Comparison of ENCODE assay signal across 14 cellular contexts in genomic region chr10:2145486-2145885, GRCh38.
A peak's percentile ranks its signal among the peaks of the same experiment; 100 is the strongest.
DNase-seq lines count a peak whose midpoint lies in the region; ATAC-seq and TF ChIP-seq lines count a peak whose summit lies in the region.
"Had no signal": no experiment of that assay in that cellular context is flagged by ENCODE, and none has a peak within 500 bp of the region (broad histone marks: within the 10 kb centered on the region; RNA-seq: fewer than 3 reads in every experiment).

No MANE protein-coding gene starts in this region.

- H3K27me3 ChIP-seq in trophoblast cell (ENCODE audit: insufficient read depth, low read length) = no peaks in the 10 kb centered on the region
- H3K27me3 ChIP-seq in right lobe of liver = no peaks in the 10 kb centered on the region

- H3K18ac ChIP-seq in trophoblast cell (ENCODE audit: low read length) = no peak overlapping the region

- H2BK5ac ChIP-seq in trophoblast cell (ENCODE audit: low read depth, low read length, poor library complexity) = no peak overlapping the region

- H4K8ac ChIP-seq in trophoblast cell (ENCODE audit: low read depth, low read length) = no peak overlapping the region

- H3K79me2 ChIP-seq in trophoblast cell (ENCODE audit: control insufficient read depth, insufficient read depth, low read length, poor library complexity) = no peaks in the 10 kb centered on the region

- no peak overlapping the region for H4K91ac ChIP-seq in trophoblast cell (ENCODE audit: low read depth, low read length)

- H2BK120ac ChIP-seq in trophoblast cell (ENCODE audit: insufficient read depth, low read length, poor library complexity) = no peak overlapping the region

- H2AK5ac ChIP-seq in trophoblast cell (ENCODE audit: low read length) = no peak overlapping the region

- H2AFZ ChIP-seq in trophoblast cell (ENCODE audit: insufficient read depth, low read length, poor library complexity) = no peak overlapping the region
- H2AFZ ChIP-seq: GM23248 had no signal

- intact Hi-C loops in right lobe of liver (cut with DNase I) = no loop called here

- no peak for ATAC-seq in HG03442 (IDR thresholded peaks at IDR 0.05; ENCODE audit: unreplicated experiment)
- no peak for ATAC-seq in right lobe of liver
- no peak for ATAC-seq in HG03378 (IDR thresholded peaks at IDR 0.05; ENCODE audit: unreplicated experiment)

- no peak overlapping the region for H4K12ac ChIP-seq in trophoblast cell (ENCODE audit: low read depth, low read length)

- no peak for TF ChIP-seq CTCF in right lobe of liver (IDR thresholded peaks at IDR 0.05)

- peaks cover 0 to 2% of the 10 kb centered on the region in 2 experiments for H3K4me1 ChIP-seq in trophoblast cell (ENCODE audit: control insufficient read depth in 1 of 2, insufficient read depth in 2 of 2, low read length in 2 of 2)
- H3K4me1 ChIP-seq in right lobe of liver = no peaks in the 10 kb centered on the region
- H3K4me1 ChIP-seq: Caco-2 had no signal

- TF ChIP-seq POLR2A in right lobe of liver (IDR thresholded peaks at IDR 0.05) = no peak

- H3K9ac ChIP-seq in trophoblast cell (ENCODE audit: low read length) = peak overlapping the region; percentile 52
- H3K9ac ChIP-seq: GM23248 had no signal

- no peak overlapping the region for H3K27ac ChIP-seq in trophoblast cell (ENCODE audit: low read depth, low read length)
- no peak overlapping the region for H3K27ac ChIP-seq in right lobe of liver
- H3K27ac ChIP-seq: GM23248 had no signal

- no peak overlapping the region for H2BK12ac ChIP-seq in trophoblast cell (ENCODE audit: low read length)

- H3K36me3 ChIP-seq in trophoblast cell (ENCODE audit: control insufficient read depth in 1 of 2, insufficient read depth in 2 of 2, low read length in 2 of 2) = no peaks in the 10 kb centered on the region
- H3K36me3 ChIP-seq in right lobe of liver = no peaks in the 10 kb centered on the region

- H3K4ac ChIP-seq in trophoblast cell (ENCODE audit: low read depth, low read length) = no peak overlapping the region

- no CpG with 5 or more reads among the region's 7 CpGs for WGBS in trophoblast cell (ENCODE audit: extremely low coverage, insufficient coverage, insufficient read length)
- WGBS in right lobe of liver (ENCODE audit: insufficient coverage, low coverage, low lambda C conversion rate, missing lambda C conversion rate) = 36% methylated on average over 7 of the region's 7 CpGs

- no peaks in the 10 kb centered on the region for H3K9me3 ChIP-seq in trophoblast cell (ENCODE audit: insufficient read depth, low read depth, low read length)
- H3K9me3 ChIP-seq in right lobe of liver = no peaks in the 10 kb centered on the region
- H3K9me3 ChIP-seq: Caco-2 had no signal

- no peaks in the 10 kb centered on the region for H3K79me1 ChIP-seq in trophoblast cell (ENCODE audit: low read length)

- no peak overlapping the region for H3K23ac ChIP-seq in trophoblast cell (ENCODE audit: low read length)

- no peak overlapping the region for H3K14ac ChIP-seq in trophoblast cell (ENCODE audit: low read length)

- DNase-seq in Daoy (ENCODE audit: low read depth) (peak; percentile 62), UCSD-AML1 (lab: John Stamatoyannopoulos, UW; ENCODE audit: unreplicated experiment) (peak; percentile 21), left kidney (ENCODE audit: low read depth, low spot score) (peak; percentile 69), trophoblast cell (no peak), right lobe of liver (no peak)
- DNase-seq: Caco-2; CD8-positive, alpha-beta memory T cell; DND-41; GF-D8; GM23248; H7; IMR-90 had no signal

- no peak overlapping the region for H3K4me2 ChIP-seq in trophoblast cell (ENCODE audit: low read length)

- H3K4me3 ChIP-seq in trophoblast cell (ENCODE audit: low read depth, low read length) (no peak overlapping the region), right lobe of liver (no peak overlapping the region)
- H3K4me3 ChIP-seq: GM23248 had no signal

Comparison
In these comparisons a context has a peak if more than half of its experiments do, and no peak if none do; other contexts are left out.
1. DNase-seq: peak in Daoy (single experiment), UCSD-AML1 (single experiment) and left kidney (single experiment); none in trophoblast cell (0 of 2) and right lobe of liver (0 of 3).